ENCODE assay signal across 33 cellular contexts in the genomic region with DNA sequence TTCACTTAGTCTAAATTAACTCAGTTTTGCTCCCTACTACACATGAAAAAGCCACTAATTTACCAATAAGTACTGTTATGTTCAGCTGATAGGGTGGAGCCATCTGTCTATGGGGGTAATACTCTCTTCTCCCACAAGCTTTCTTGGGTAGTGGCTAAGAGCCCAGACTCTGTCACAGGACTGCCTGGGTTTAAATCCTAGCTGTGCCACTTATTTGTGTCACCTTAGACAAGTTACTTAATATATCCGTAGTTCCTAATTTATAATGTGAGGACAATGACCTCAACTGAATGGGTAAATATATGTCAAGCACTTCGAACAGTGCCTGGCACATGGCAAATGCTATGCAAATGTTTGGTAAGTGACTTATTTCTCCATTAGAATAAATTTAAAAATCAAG.
"Had no signal": no experiment of that assay in that cellular context is flagged by ENCODE, and none has a peak within 500 bp of the region (broad histone marks: within the 10 kb centered on the region; RNA-seq: fewer than 3 reads in every experiment).

No MANE protein-coding gene starts in this region.

- H3K36me3 Mint-ChIP-seq: activated naive CD4-positive, alpha-beta T cell treated with anti-CD3 and anti-CD28 coated beads, Interleukin-2, amount 50 U/mL, for 24 hours; activated naive CD8-positive, alpha-beta T cell treated with anti-CD3 and anti-CD28 coated beads for 36 hours had no signal

- FAIRE-seq: colon had no signal

- H3K4me1 Mint-ChIP-seq: activated B cell treated with CpG ODN at 0.5 μM for 24 hours; activated naive CD4-positive, alpha-beta T cell treated with anti-CD3 and anti-CD28 coated beads, Interleukin-2, amount 50 U/mL, for 24 hours; activated naive CD8-positive, alpha-beta T cell treated with anti-CD3 and anti-CD28 coated beads for 36 hours; activated naive CD8-positive, alpha-beta T cell treated with anti-CD3 and anti-CD28 coated beads, Interleukin-2, amount 50 U/mL, for 24 hours; activated T-helper 17 cell treated with anti-CD3 and anti-CD28 coated beads, Interleukin-2, amount 50 U/mL, for 72 hours had no signal

- H3K9me3 Mint-ChIP-seq: activated naive CD4-positive, alpha-beta T cell treated with anti-CD3 and anti-CD28 coated beads, Interleukin-2, amount 50 U/mL, for 24 hours; activated T-helper 17 cell treated with anti-CD3 and anti-CD28 coated beads, Interleukin-2, amount 50 U/mL, for 72 hours; effector memory CD8-positive, alpha-beta T cell had no signal

- DNase-seq: activated B cell treated with CpG ODN at 0.5 μM for 24 hours; activated CD4-positive, alpha-beta T cell treated with anti-CD3 and anti-CD28 coated beads for 48 hours; activated CD4-positive, alpha-beta T cell treated with anti-CD3 and anti-CD28 coated beads, Interleukin-2, amount 50 U/mL, for 1 hour; activated CD4-positive, alpha-beta T cell treated with anti-CD3 and anti-CD28 coated beads, Interleukin-2, amount 50 U/mL, for 48 hours; activated CD8-positive, alpha-beta memory T cell treated with anti-CD3 and anti-CD28 coated beads for 24 hours; activated CD8-positive, alpha-beta T cell treated with anti-CD3 and anti-CD28 coated beads for 36 hours; activated effector memory CD4-positive, alpha-beta T cell treated with Interleukin-2 at 50 U/mL for 16 hours; activated gamma-delta T cell treated with Interleukin-2 at 50 U/mL for 16 hours; activated naive CD4-positive, alpha-beta T cell treated with Interleukin-2 at 50 U/mL for 16 hours; activated naive CD8-positive, alpha-beta T cell treated with anti-CD3 and anti-CD28 coated beads for 36 hours; activated naive CD8-positive, alpha-beta T cell treated with anti-CD3 and anti-CD28 coated beads, Interleukin-2, amount 50 U/mL, for 24 hours; activated T-cell treated with anti-CD3 and anti-CD28 coated beads, Interleukin-2, amount 50 U/mL, for 4 hours; adrenal gland; amygdala; aorta; body of pancreas; caudate nucleus; cortex of kidney; dermis blood vessel endothelial cell; effector CD4-positive, alpha-beta T cell; effector memory CD8-positive, alpha-beta T cell; erythroblast; heart right ventricle; T-helper 9 cell; WERI-Rb-1 had no signal

- H3K27me3 Mint-ChIP-seq: activated B cell treated with CpG ODN at 0.5 μM for 24 hours; activated CD8-positive, alpha-beta T cell treated with anti-CD3 and anti-CD28 coated beads for 36 hours; activated naive CD4-positive, alpha-beta T cell treated with anti-CD3 and anti-CD28 coated beads, Interleukin-2, amount 50 U/mL, for 24 hours; activated naive CD8-positive, alpha-beta T cell treated with anti-CD3 and anti-CD28 coated beads, Interleukin-2, amount 50 U/mL, for 24 hours; activated T-helper 17 cell treated with anti-CD3 and anti-CD28 coated beads, Interleukin-2, amount 50 U/mL, for 72 hours had no signal

- H3K4me1 ChIP-seq: adrenal gland, body of pancreas, esophagus muscularis mucosa, gastroesophageal sphincter, heart right ventricle had no signal

- H3K36me3 ChIP-seq: adrenal gland, esophagus muscularis mucosa, gastroesophageal sphincter, heart right ventricle, WERI-Rb-1 had no signal

- ATAC-seq: activated CD4-positive, CD25-positive, alpha-beta regulatory T cell treated with anti-CD3 and anti-CD28 coated beads, Interleukin-2, amount 50 U/mL, for 24 hours; activated CD8-positive, alpha-beta T cell treated with anti-CD3 and anti-CD28 coated beads for 36 hours; activated naive CD8-positive, alpha-beta T cell treated with anti-CD3 and anti-CD28 coated beads, Interleukin-2, amount 50 U/mL, for 24 hours; activated T-cell treated with anti-CD3 and anti-CD28 coated beads, Interleukin-2, amount 50 U/mL, for 4 hours; activated T-helper 17 cell treated with anti-CD3 and anti-CD28 coated beads, Interleukin-2, amount 50 U/mL, for 72 hours; body of pancreas; effector memory CD8-positive, alpha-beta T cell; foreskin keratinocyte; gastroesophageal sphincter had no signal

- H3K27me3 ChIP-seq: adrenal gland, body of pancreas, esophagus muscularis mucosa, foreskin keratinocyte, gastroesophageal sphincter, heart right ventricle, hepatocyte had no signal

- H3K4me3 Mint-ChIP-seq: activated B cell treated with CpG ODN at 0.5 μM for 24 hours; activated CD8-positive, alpha-beta T cell treated with anti-CD3 and anti-CD28 coated beads for 36 hours; activated naive CD4-positive, alpha-beta T cell treated with anti-CD3 and anti-CD28 coated beads, Interleukin-2, amount 50 U/mL, for 24 hours; activated naive CD8-positive, alpha-beta T cell treated with anti-CD3 and anti-CD28 coated beads for 36 hours; activated naive CD8-positive, alpha-beta T cell treated with anti-CD3 and anti-CD28 coated beads, Interleukin-2, amount 50 U/mL, for 24 hours; activated T-cell treated with anti-CD3 and anti-CD28 coated beads, Interleukin-2, amount 50 U/mL, for 4 hours; activated T-helper 17 cell treated with anti-CD3 and anti-CD28 coated beads, Interleukin-2, amount 50 U/mL, for 72 hours; effector memory CD8-positive, alpha-beta T cell had no signal

- H3K4me3 ChIP-seq: adrenal gland, body of pancreas, esophagus muscularis mucosa, gastroesophageal sphincter, heart right ventricle, hepatocyte had no signal

- H3K27ac ChIP-seq: adrenal gland, body of pancreas, esophagus muscularis mucosa, foreskin keratinocyte, gastroesophageal sphincter, heart right ventricle, hepatocyte, WERI-Rb-1 had no signal

- H3K27ac Mint-ChIP-seq: activated B cell treated with CpG ODN at 0.5 μM for 24 hours; activated CD8-positive, alpha-beta T cell treated with anti-CD3 and anti-CD28 coated beads for 36 hours; activated naive CD4-positive, alpha-beta T cell treated with anti-CD3 and anti-CD28 coated beads, Interleukin-2, amount 50 U/mL, for 24 hours; activated naive CD8-positive, alpha-beta T cell treated with anti-CD3 and anti-CD28 coated beads for 36 hours; activated naive CD8-positive, alpha-beta T cell treated with anti-CD3 and anti-CD28 coated beads, Interleukin-2, amount 50 U/mL, for 24 hours; activated T-helper 17 cell treated with anti-CD3 and anti-CD28 coated beads, Interleukin-2, amount 50 U/mL, for 72 hours; effector memory CD8-positive, alpha-beta T cell had no signal

- H3K9me3 ChIP-seq: adrenal gland, body of pancreas had no signal
